In the genomic region with DNA sequence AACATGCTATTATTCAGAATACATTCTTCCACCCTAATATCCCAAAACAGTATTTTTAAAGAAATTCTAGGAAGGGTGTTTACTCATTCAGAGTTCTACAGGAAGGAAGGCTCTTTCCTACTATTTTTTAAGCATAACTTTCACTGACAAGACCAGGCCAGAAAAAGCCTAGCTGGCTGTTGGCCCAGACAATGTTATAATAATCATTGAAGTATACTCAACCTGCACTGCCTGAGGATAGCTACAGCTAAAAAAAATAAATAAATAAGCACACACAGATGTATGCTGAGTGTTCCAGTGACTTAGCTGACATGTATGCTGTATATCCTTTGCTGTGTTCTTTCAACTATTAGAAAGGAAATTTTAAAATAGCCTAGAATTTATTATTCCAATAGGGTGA, we compare ENCODE assay signal across 11 cellular contexts.
DNase-seq lines count a peak whose midpoint lies in the region; ATAC-seq and TF ChIP-seq lines count a peak whose summit lies in the region.
"Had no signal": no experiment of that assay in that cellular context is flagged by ENCODE, and none has a peak within 500 bp of the region (broad histone marks: within the 10 kb centered on the region; RNA-seq: fewer than 3 reads in every experiment).

No MANE protein-coding gene starts in this region.

- H3K27ac Mint-ChIP-seq in WTC11 = no peak overlapping the region
- H3K27ac Mint-ChIP-seq: B cell had no signal

- H3K27ac ChIP-seq in AG04450 (ENCODE audit: low read depth, low read length) = no peak overlapping the region
- H3K27ac ChIP-seq: VCaP had no signal

- POLR2A ChIA-PET in AG04450 (lab: Yijun Ruan, JAX) (interaction anchor here (0.7 kb wide), 1 partner anchor 15 kb away, joined by 3 read pairs; no protein-coding TSS in a partner anchor), WTC11 (lab: Charles Lee) (no interaction called here)

- no peak overlapping the region for H3K4me3 ChIP-seq in AG04450 (ENCODE audit: low read depth, low read length)

- in situ Hi-C loops in G401 (cut with HindIII; ENCODE audit: low sequenced_read_pairs) = no loop called here

- H3K4me1 Mint-ChIP-seq in WTC11 = 0 out of 2 replicates have a peak, but pooled peaks cover 4% of the 10 kb centered on the region

- H3K27me3 Mint-ChIP-seq in WTC11 (ENCODE audit: low read depth) = no peaks in the 10 kb centered on the region
- H3K27me3 Mint-ChIP-seq: B cell had no signal

- no peaks in the 10 kb centered on the region for H3K27me3 ChIP-seq in AG04450 (ENCODE audit: control insufficient read depth, insufficient read depth, low read length)

- ATAC-seq in WTC11 = no peak

- no peaks in the 10 kb centered on the region for H3K9me3 ChIP-seq in AG04450 (ENCODE audit: control insufficient read depth, insufficient read depth, low read length)

- peaks cover 10% of the 10 kb centered on the region; the same call in 1 of the 2 replicates for H3K9me3 Mint-ChIP-seq in WTC11

- DNase-seq in AG04450 (ENCODE audit: low read depth, low spot score) (peak; percentile 74), NCI-H226 (peak; percentile 32), fibroblast of gingiva (ENCODE audit: low read depth) (peak; percentile 34), myocyte (ENCODE audit: low read depth) (peak; percentile 23), T1000 (lab: John Stamatoyannopoulos, UW) (no peak), G401 (ENCODE audit: low spot score) (no peak), WTC11 (ENCODE audit: low spot score) (no peak)
- no peak for DNase-seq in stimulated activated CD4-positive, alpha-beta T cell treated with anti-CD3 and anti-CD28 coated beads, Interleukin-4, amount 100 ng/mL, for 24 hours
- DNase-seq: activated T-cell treated with anti-CD3 and anti-CD28 coated beads, Interleukin-2, amount 50 U/mL, for 48 hours had no signal

- CTCF ChIA-PET in AG04450 (lab: Charles Lee) = no interaction called here
- CTCF ChIA-PET in WTC11 (lab: Charles Lee) = no interaction called here

- H3K4me3 Mint-ChIP-seq in WTC11 = no peak overlapping the region
- H3K4me3 Mint-ChIP-seq: B cell had no signal

- no peak for TF ChIP-seq CTCF in AG04450 (IDR thresholded peaks at IDR 0.05; ENCODE audit: low read depth, low read length)
- no peak for TF ChIP-seq CTCF in WTC11 (IDR thresholded peaks at IDR 0.05)

- H3K36me3 Mint-ChIP-seq in WTC11 = peaks cover under 1% of the 10 kb centered on the region; the same call in 1 of the 2 replicates

TF ChIP-seq in WTC11, 78 proteins besides CTCF, POLR2A, EP300 and RAD21:
- TF ChIP-seq, protein P1, sequence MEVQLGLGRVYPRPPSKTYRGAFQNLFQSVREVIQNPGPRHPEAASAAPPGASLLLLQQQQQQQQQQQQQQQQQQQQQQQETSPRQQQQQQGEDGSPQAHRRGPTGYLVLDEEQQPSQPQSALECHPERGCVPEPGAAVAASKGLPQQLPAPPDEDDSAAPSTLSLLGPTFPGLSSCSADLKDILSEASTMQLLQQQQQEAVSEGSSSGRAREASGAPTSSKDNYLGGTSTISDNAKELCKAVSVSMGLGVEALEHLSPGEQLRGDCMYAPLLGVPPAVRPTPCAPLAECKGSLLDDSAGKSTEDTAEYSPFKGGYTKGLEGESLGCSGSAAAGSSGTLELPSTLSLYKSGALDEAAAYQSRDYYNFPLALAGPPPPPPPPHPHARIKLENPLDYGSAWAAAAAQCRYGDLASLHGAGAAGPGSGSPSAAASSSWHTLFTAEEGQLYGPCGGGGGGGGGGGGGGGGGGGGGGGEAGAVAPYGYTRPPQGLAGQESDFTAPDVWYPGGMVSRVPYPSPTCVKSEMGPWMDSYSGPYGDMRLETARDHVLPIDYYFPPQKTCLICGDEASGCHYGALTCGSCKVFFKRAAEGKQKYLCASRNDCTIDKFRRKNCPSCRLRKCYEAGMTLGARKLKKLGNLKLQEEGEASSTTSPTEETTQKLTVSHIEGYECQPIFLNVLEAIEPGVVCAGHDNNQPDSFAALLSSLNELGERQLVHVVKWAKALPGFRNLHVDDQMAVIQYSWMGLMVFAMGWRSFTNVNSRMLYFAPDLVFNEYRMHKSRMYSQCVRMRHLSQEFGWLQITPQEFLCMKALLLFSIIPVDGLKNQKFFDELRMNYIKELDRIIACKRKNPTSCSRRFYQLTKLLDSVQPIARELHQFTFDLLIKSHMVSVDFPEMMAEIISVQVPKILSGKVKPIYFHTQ (CRISPR knock-in tag; IDR thresholded peaks at IDR 0.05) = no peak
- TF ChIP-seq CBFB (CRISPR knock-in tag; IDR thresholded peaks at IDR 0.05; ENCODE audit: low read depth) (no peak), ZNF671 (CRISPR knock-in tag; IDR thresholded peaks at IDR 0.05) (no peak), NFE2L1 (CRISPR knock-in tag; IDR thresholded peaks at IDR 0.05) (no peak), IRF2 (CRISPR knock-in tag; IDR thresholded peaks at IDR 0.05; ENCODE audit: borderline replicate concordance, low read depth) (no peak), SMAD4 (CRISPR knock-in tag; IDR thresholded peaks at IDR 0.05) (no peak), FOXJ3 (CRISPR knock-in tag; IDR thresholded peaks at IDR 0.05; ENCODE audit: borderline replicate concordance) (no peak), ZNF138 (CRISPR knock-in tag; conservative IDR thresholded peaks at IDR 0.05) (no peak)
- TF ChIP-seq, protein P2, sequence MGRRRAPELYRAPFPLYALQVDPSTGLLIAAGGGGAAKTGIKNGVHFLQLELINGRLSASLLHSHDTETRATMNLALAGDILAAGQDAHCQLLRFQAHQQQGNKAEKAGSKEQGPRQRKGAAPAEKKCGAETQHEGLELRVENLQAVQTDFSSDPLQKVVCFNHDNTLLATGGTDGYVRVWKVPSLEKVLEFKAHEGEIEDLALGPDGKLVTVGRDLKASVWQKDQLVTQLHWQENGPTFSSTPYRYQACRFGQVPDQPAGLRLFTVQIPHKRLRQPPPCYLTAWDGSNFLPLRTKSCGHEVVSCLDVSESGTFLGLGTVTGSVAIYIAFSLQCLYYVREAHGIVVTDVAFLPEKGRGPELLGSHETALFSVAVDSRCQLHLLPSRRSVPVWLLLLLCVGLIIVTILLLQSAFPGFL (CRISPR knock-in tag; IDR thresholded peaks at IDR 0.05; ENCODE audit: borderline replicate concordance) = no peak
- TF ChIP-seq, protein P3, sequence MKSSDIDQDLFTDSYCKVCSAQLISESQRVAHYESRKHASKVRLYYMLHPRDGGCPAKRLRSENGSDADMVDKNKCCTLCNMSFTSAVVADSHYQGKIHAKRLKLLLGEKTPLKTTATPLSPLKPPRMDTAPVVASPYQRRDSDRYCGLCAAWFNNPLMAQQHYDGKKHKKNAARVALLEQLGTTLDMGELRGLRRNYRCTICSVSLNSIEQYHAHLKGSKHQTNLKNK (CRISPR knock-in tag; IDR thresholded peaks at IDR 0.05) = no peak
- TF ChIP-seq, protein P4, sequence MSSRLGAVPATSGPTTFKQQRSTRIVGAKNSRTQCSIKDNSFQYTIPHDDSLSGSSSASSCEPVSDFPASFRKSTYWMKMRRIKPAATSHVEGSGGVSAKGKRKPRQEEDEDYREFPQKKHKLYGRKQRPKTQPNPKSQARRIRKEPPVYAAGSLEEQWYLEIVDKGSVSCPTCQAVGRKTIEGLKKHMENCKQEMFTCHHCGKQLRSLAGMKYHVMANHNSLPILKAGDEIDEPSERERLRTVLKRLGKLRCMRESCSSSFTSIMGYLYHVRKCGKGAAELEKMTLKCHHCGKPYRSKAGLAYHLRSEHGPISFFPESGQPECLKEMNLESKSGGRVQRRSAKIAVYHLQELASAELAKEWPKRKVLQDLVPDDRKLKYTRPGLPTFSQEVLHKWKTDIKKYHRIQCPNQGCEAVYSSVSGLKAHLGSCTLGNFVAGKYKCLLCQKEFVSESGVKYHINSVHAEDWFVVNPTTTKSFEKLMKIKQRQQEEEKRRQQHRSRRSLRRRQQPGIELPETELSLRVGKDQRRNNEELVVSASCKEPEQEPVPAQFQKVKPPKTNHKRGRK (CRISPR knock-in tag; IDR thresholded peaks at IDR 0.05; ENCODE audit: borderline replicate concordance) = no peak

Comparison
In these comparisons a context has a peak if more than half of its experiments do, and no peak if none do; other contexts are left out.
1. DNase-seq: peak in AG04450 (single experiment), NCI-H226 (single experiment), fibroblast of gingiva (single experiment) and myocyte (single experiment); none in T1000 (single experiment), stimulated activated CD4-positive, alpha-beta T cell treated with anti-CD3 and anti-CD28 coated beads, Interleukin-4, amount 100 ng/mL, for 24 hours (single experiment), G401 (single experiment) and WTC11 (single experiment).